In the genomic region with DNA sequence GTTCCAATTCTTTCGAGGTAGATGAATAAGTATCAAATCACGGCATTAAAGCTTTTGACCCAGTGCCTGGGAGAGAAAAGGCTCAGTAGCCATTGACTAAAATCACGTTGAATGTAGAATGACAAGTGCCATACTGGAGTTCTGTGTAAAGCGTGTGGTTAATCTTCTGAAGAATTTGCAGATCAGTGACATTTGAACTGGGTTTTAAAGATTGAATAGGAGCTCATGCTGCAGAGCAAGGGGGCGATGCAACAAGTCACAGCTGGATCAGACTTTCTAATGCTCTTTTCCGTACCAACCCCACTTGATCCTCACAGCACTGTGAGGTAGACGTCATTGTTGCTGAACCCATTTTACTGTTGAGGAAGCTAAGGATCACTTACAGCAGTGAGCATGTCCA, we compare ENCODE assay signal across 2 cellular contexts.
TF ChIP-seq lines count a peak whose summit lies in the region.

No MANE protein-coding gene starts in this region.

TF ChIP-seq in SK-N-SH treated with all-trans-retinoic acid at 6 μM for 48 hours, 23 proteins besides CTCF, POLR2A, EP300 and RAD21 (continued from another document):
- TF ChIP-seq, protein P1, sequence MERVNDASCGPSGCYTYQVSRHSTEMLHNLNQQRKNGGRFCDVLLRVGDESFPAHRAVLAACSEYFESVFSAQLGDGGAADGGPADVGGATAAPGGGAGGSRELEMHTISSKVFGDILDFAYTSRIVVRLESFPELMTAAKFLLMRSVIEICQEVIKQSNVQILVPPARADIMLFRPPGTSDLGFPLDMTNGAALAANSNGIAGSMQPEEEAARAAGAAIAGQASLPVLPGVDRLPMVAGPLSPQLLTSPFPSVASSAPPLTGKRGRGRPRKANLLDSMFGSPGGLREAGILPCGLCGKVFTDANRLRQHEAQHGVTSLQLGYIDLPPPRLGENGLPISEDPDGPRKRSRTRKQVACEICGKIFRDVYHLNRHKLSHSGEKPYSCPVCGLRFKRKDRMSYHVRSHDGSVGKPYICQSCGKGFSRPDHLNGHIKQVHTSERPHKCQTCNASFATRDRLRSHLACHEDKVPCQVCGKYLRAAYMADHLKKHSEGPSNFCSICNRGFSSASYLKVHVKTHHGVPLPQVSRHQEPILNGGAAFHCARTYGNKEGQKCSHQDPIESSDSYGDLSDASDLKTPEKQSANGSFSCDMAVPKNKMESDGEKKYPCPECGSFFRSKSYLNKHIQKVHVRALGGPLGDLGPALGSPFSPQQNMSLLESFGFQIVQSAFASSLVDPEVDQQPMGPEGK (CRISPR knock-in tag; IDR thresholded peaks at IDR 0.05; ENCODE audit: borderline replicate concordance), result no peak
- TF ChIP-seq ZFP3 (CRISPR knock-in tag; IDR thresholded peaks at IDR 0.05), result peak; percentile 86
TF ChIP-seq in SK-N-SH treated with all-trans-retinoic acid at 6 μM for 48 hours: peak in this region for 1.

TF ChIP-seq in SK-N-SH, 30 proteins besides CTCF, POLR2A, EP300 and RAD21 (continued from another document):
- TF ChIP-seq, protein P2, sequence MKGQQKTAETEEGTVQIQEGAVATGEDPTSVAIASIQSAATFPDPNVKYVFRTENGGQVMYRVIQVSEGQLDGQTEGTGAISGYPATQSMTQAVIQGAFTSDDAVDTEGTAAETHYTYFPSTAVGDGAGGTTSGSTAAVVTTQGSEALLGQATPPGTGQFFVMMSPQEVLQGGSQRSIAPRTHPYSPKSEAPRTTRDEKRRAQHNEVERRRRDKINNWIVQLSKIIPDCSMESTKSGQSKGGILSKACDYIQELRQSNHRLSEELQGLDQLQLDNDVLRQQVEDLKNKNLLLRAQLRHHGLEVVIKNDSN (IDR thresholded peaks at IDR 0.05; ENCODE audit: borderline replicate concordance, low read depth), result no peak
- TF ChIP-seq, protein P3, sequence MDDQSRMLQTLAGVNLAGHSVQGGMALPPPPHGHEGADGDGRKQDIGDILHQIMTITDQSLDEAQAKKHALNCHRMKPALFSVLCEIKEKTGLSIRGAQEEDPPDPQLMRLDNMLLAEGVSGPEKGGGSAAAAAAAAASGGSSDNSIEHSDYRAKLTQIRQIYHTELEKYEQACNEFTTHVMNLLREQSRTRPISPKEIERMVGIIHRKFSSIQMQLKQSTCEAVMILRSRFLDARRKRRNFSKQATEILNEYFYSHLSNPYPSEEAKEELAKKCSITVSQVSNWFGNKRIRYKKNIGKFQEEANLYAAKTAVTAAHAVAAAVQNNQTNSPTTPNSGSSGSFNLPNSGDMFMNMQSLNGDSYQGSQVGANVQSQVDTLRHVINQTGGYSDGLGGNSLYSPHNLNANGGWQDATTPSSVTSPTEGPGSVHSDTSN (IDR thresholded peaks at IDR 0.05), result no peak
- TF ChIP-seq CHD2 (IDR thresholded peaks at IDR 0.05; ENCODE audit: low read length, partially characterized antibody) (no peak), TEAD4 (IDR thresholded peaks at IDR 0.05; ENCODE audit: borderline replicate concordance, insufficient read depth) (no peak), FOXM1 (IDR thresholded peaks at IDR 0.05; ENCODE audit: low read depth) (no peak), NRF1 (IDR thresholded peaks at IDR 0.05; ENCODE audit: low read depth, low read length) (no peak), YY1 (IDR thresholded peaks at IDR 0.05; ENCODE audit: low read depth) (no peak), FOSL2 (IDR thresholded peaks at IDR 0.05; ENCODE audit: borderline replicate concordance, low read depth) (no peak), FOXJ3 (CRISPR knock-in tag; IDR thresholded peaks at IDR 0.05) (no peak), ELF1 (IDR thresholded peaks at IDR 0.05) (no peak), RCOR1 (IDR thresholded peaks at IDR 0.05; ENCODE audit: low read length) (no peak)
- TF ChIP-seq, protein P4, sequence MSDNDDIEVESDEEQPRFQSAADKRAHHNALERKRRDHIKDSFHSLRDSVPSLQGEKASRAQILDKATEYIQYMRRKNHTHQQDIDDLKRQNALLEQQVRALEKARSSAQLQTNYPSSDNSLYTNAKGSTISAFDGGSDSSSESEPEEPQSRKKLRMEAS (IDR thresholded peaks at IDR 0.05; ENCODE audit: low read depth), result no peak
